1 cellular context compared by ENCODE assay signal in genomic region chr5:120690621-120691407, GRCh38.
TF ChIP-seq lines count a peak whose summit lies in the region.

No MANE protein-coding gene starts in this region.

TF ChIP-seq in neural cell, 6 proteins besides CTCF, POLR2A, EP300 and RAD21 (continued from another document):
- no peak for TF ChIP-seq REST (IDR thresholded peaks at IDR 0.05; ENCODE audit: borderline replicate concordance)
- peak; percentile 25 for TF ChIP-seq POLR2AphosphoS5 (IDR thresholded peaks at IDR 0.05)
